In genomic region chr2:76921006-76921405, GRCh38 we compare ENCODE assay signal across 3 cellular contexts.
A peak's percentile ranks its signal among the peaks of the same experiment; 100 is the strongest.
TF ChIP-seq lines count a peak whose summit lies in the region.

No MANE protein-coding gene starts in this region.

TF ChIP-seq in A549, 52 proteins besides CTCF, POLR2A, EP300 and RAD21:
- TF ChIP-seq MAFK (IDR thresholded peaks at IDR 0.05; ENCODE audit: partially characterized antibody) = peak; percentile 89
- TF ChIP-seq JUN (IDR thresholded peaks at IDR 0.05) = no peak

TF ChIP-seq in IMR-90, 13 proteins besides CTCF, POLR2A, EP300 and RAD21:
- no peak for TF ChIP-seq MXI1 (IDR thresholded peaks at IDR 0.05; ENCODE audit: borderline replicate concordance, low read depth, low read length)
- TF ChIP-seq MAFK (IDR thresholded peaks at IDR 0.05; ENCODE audit: low read depth, low read length) = peak; percentile 89
TF ChIP-seq in IMR-90: peak in this region for 1.

TF ChIP-seq in H1, 55 proteins besides CTCF, POLR2A, EP300 and RAD21:
- TF ChIP-seq BCL11A (IDR thresholded peaks at IDR 0.05; ENCODE audit: low read depth in 2 of 2, low read length in 2 of 2) (no peak), MAFK (IDR thresholded peaks at IDR 0.05; ENCODE audit: low read depth, low read length) (peak; percentile 66; the same call in 1 of the 2 replicates)
